Comparison of ENCODE assay signal across 8 cellular contexts in the genomic region with DNA sequence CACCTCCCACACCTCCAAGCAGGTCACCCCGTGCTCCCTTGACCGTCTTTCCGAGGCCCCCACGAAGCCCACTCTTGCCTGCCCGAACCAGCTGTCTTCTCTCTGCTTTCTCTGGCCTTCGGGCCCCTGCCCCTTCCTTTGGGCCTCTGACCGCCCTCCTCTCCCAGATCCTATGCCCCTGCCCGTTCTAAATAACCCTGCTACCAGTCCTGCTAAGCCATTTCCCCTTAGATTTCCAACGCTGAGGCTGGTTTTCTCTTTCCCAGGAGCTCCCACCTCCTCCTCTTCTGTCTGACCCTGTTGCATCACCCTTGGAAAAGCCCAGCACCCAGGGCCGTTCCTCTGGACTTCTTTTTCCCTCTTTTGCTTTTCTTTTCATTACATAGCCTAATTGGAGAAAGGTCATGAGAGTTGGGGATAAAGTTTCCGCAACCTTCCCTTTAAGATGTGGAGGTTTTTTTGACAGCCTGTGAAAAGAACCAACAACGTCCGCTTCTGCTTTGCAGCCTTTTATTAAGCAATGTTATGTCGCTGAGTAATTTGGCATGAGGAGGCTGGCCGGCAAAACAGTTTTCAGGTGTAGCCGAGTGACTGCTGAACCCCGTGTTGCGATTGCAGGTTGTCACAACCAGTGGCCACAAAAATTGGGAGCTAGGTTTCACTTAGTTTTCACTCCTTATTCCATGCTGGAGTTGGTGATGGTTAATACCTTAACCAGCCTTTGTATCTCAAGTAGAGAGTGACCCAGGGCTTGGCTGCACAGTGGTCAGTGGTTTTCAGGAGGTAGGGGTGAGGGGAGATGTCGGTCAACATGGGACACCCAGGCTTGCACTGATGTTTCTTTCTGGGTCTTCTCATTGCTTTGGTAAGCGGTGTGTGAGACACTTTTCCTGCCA. TPM values are rescaled to one million over a fixed set of nuclear protein-coding genes. Genes with fewer than 3 reads are reported as not detected.
DNase-seq lines count a peak whose midpoint lies in the region; ATAC-seq and TF ChIP-seq lines count a peak whose summit lies in the region.

No MANE protein-coding gene starts in this region.

- H3K4me3 ChIP-seq in BLaER1 treated with 17β-estradiol and CSF1 and Interleukin-3, amounts not matched to agents 10 nM and 100 nM: peak overlapping the region; percentile 74 to 97 (median 93)
- H3K4me3 ChIP-seq in Loucy (ENCODE audit: low read length, poor library complexity, severe bottlenecking) (peak overlapping the region; percentile 77), WERI-Rb-1 (ENCODE audit: low read depth, low read length) (peak overlapping the region; percentile 97), mucosa of rectum (ENCODE audit: low read length in 2 of 2) (peak overlapping the region; percentile 84 to 96)

- peak overlapping the region; percentile 92 to 98 (median 96) for H3K9ac ChIP-seq in BLaER1 treated with 17β-estradiol and CSF1 and Interleukin-3, amounts not matched to agents 10 nM and 100 nM
- peak overlapping the region; percentile 83 for H3K9ac ChIP-seq in Loucy (ENCODE audit: low read depth, low read length, poor library complexity, severe bottlenecking)
- H3K9ac ChIP-seq in mucosa of rectum (ENCODE audit: low read depth in 1 of 2, low read length in 2 of 2): peak overlapping the region; percentile 86 to 97

- peaks cover 0 to 6% (median 5%) of the 10 kb centered on the region in 11 experiments; a peak in 7 of 22 replicates for H3K9me3 ChIP-seq in BLaER1 treated with 17β-estradiol and CSF1 and Interleukin-3, amounts not matched to agents 10 nM and 100 nM (replicated peaks in 1 of 11)
- H3K9me3 ChIP-seq in Loucy (ENCODE audit: insufficient read depth, low read depth, low read length) (no peaks in the 10 kb centered on the region), WERI-Rb-1 (ENCODE audit: severe bottlenecking) (no peaks in the 10 kb centered on the region), mucosa of rectum (ENCODE audit: control insufficient read depth in 2 of 2, low read length in 2 of 2) (no peaks in the 10 kb centered on the region)

- peaks cover 0 to 22% (median 5%) of the 10 kb centered on the region in 11 experiments; a peak in 5 of 22 replicates for H3K36me3 ChIP-seq in BLaER1 treated with 17β-estradiol and CSF1 and Interleukin-3, amounts not matched to agents 10 nM and 100 nM
- H3K36me3 ChIP-seq in Loucy (ENCODE audit: insufficient read depth, low read length): no peaks in the 10 kb centered on the region
- peaks cover 19% of the 10 kb centered on the region for H3K36me3 ChIP-seq in WERI-Rb-1
- no peaks in the 10 kb centered on the region for H3K36me3 ChIP-seq in mucosa of rectum (ENCODE audit: control insufficient read depth in 2 of 2, insufficient read depth in 2 of 2, low read length in 2 of 2)

- ATAC-seq in GM18868 (IDR thresholded peaks at IDR 0.05; ENCODE audit: unreplicated experiment): peak; percentile 5
- ATAC-seq in esophagus mucosa: peak; percentile 37
- ATAC-seq in GM19452 (IDR thresholded peaks at IDR 0.05; ENCODE audit: unreplicated experiment): no peak

- H2AFZ ChIP-seq in Loucy (ENCODE audit: low read length): peak overlapping the region; percentile 98

- no peaks in the 10 kb centered on the region for H3K9me2 ChIP-seq in Loucy (replicated peaks; ENCODE audit: low read depth, low read length)

- DNase-seq in WERI-Rb-1: peak; percentile 41
- no peak for DNase-seq in NK-92 (lab: John Stamatoyannopoulos, UW; ENCODE audit: unreplicated experiment)

- H3F3A ChIP-seq in Loucy (ENCODE audit: low read depth): no peaks in the 10 kb centered on the region

- no peak for TF ChIP-seq CTCF in Loucy (conservative IDR thresholded peaks at IDR 0.05; ENCODE audit: low read length)
- no peak for TF ChIP-seq CTCF in WERI-Rb-1 (IDR thresholded peaks at IDR 0.05; ENCODE audit: low read depth, low read length)

- no peaks in the 10 kb centered on the region for H3K27me3 ChIP-seq in BLaER1 treated with 17β-estradiol and CSF1 and Interleukin-3, amounts not matched to agents 10 nM and 100 nM
- H3K27me3 ChIP-seq in Loucy (ENCODE audit: insufficient read depth, low read length, poor library complexity, severe bottlenecking) (no peaks in the 10 kb centered on the region), WERI-Rb-1 (ENCODE audit: insufficient read depth, low read depth, severe bottlenecking) (no peaks in the 10 kb centered on the region), mucosa of rectum (ENCODE audit: control insufficient read depth in 2 of 2, insufficient read depth in 2 of 2, low read length in 2 of 2) (no peaks in the 10 kb centered on the region)

- H4K20me1 ChIP-seq in BLaER1 treated with 17β-estradiol and CSF1 and Interleukin-3, amounts not matched to agents 10 nM and 100 nM: peaks cover 0 to 46% (median 15%) of the 10 kb centered on the region in 11 experiments; a peak in 14 of 22 replicates
- H4K20me1 ChIP-seq in Loucy (ENCODE audit: insufficient read depth, low read length, poor library complexity, severe bottlenecking): peaks cover 20% of the 10 kb centered on the region

- H3K27ac ChIP-seq in BLaER1 treated with 17β-estradiol and CSF1 and Interleukin-3, amounts not matched to agents 10 nM and 100 nM: peak overlapping the region; percentile 90 to 97 (median 94)
- H3K27ac ChIP-seq in WERI-Rb-1: peak overlapping the region; percentile 92
- peak overlapping the region; percentile 83 to 90 for H3K27ac ChIP-seq in mucosa of rectum (ENCODE audit: low read depth in 2 of 2, low read length in 2 of 2)

- H3K79me2 ChIP-seq in Loucy (ENCODE audit: insufficient read depth, low read length): peaks cover 59% of the 10 kb centered on the region

- H3K4me1 ChIP-seq in BLaER1 treated with 17β-estradiol and CSF1 and Interleukin-3, amounts not matched to agents 10 nM and 100 nM: peaks cover 15 to 41% (median 24%) of the 10 kb centered on the region in 10 experiments
- peaks cover 35% of the 10 kb centered on the region for H3K4me1 ChIP-seq in Loucy (ENCODE audit: insufficient read depth, low read length, poor library complexity, severe bottlenecking)
- peaks cover 8% of the 10 kb centered on the region in 2 donors for H3K4me1 ChIP-seq in mucosa of rectum (ENCODE audit: control insufficient read depth in 2 of 2, insufficient read depth in 2 of 2, low read length in 2 of 2)

- peak overlapping the region; percentile 91 to 97 (median 95) for H3K4me2 ChIP-seq in BLaER1 treated with 17β-estradiol and CSF1 and Interleukin-3, amounts not matched to agents 10 nM and 100 nM
- peak overlapping the region; percentile 91 for H3K4me2 ChIP-seq in Loucy (ENCODE audit: low read depth, low read length, poor library complexity, severe bottlenecking)

RNA-seq across cellular contexts. Expression of a gene that starts 1.0 kb away (rescaled TPM):
- total RNA-seq in esophagus mucosa: 8.1 TPM

RNA-seq across cellular contexts. Expression of a gene that starts 35.5 kb away (rescaled TPM):
- 63.4 TPM for total RNA-seq in esophagus mucosa
